ENCODE assay signal across 29 cellular contexts in genomic region chr10:7744307-7744706, GRCh38. TPM values are rescaled to one million over a fixed set of nuclear protein-coding genes. Genes with fewer than 3 reads are reported as not detected.
"Had no signal": no experiment of that assay in that cellular context is flagged by ENCODE, and none has a peak within 500 bp of the region (broad histone marks: within the 10 kb centered on the region; RNA-seq: fewer than 3 reads in every experiment).

No MANE protein-coding gene starts in this region.

- H3K4me1 ChIP-seq: stomach, suprapubic skin, testis, thyroid gland, tibial artery, tibial nerve, transverse colon, upper lobe of left lung, upper lobe of right lung, uterus, vagina had no signal

- ATAC-seq: stimulated activated effector memory CD8-positive, alpha-beta T cell treated with anti-CD3 and anti-CD28 coated beads, Interleukin-12 subunit alpha, Interleukin-12 subunit beta, amount 100 ng/mL, for 72 hours; stimulated activated memory B cell treated with anti-CD40 and anti-IgM and Interleukin-4, amounts not matched to agents 10 μg/mL and 1 μg/mL and 100 μg/mL, for 72 hours; stimulated activated naive B cell treated with anti-CD40 and anti-IgM and Interleukin-4, amounts not matched to agents 10 μg/mL and 1 μg/mL and 100 μg/mL, for 72 hours; stimulated activated naive CD8-positive, alpha-beta T cell treated with anti-CD3 and anti-CD28 coated beads, Interleukin-15, amount 100 ng/mL, for 72 hours; stimulated activated naive CD8-positive, alpha-beta T cell treated with anti-CD3 and anti-CD28 coated beads, Interleukin-15, Interleukin-2, amounts not matched to agents 100 U/mL and 50 U/mL, for 24 hours; upper lobe of right lung had no signal

- H3K27me3 ChIP-seq: stomach, suprapubic skin, testis, thyroid gland, tibial artery, tibial nerve, transverse colon, upper lobe of left lung, upper lobe of right lung, uterus, vagina had no signal

- H3K27ac ChIP-seq: stomach, suprapubic skin, testis, thoracic aorta, thyroid gland, tibial artery, tibial nerve, transverse colon, upper lobe of left lung, upper lobe of right lung, uterus, vagina had no signal

- H3K4me3 ChIP-seq: stomach, suprapubic skin, testis, thoracic aorta, thyroid gland, tibial artery, tibial nerve, transverse colon, upper lobe of left lung, upper lobe of right lung, uterus, vagina had no signal

- H3K36me3 ChIP-seq: stomach, suprapubic skin, thoracic aorta, thyroid gland, tibial artery, tibial nerve, transverse colon, upper lobe of left lung, upper lobe of right lung, uterus, vagina had no signal

- DNase-seq: stimulated activated CD4-positive, alpha-beta T cell treated with anti-CD3 and anti-CD28 coated beads, Interleukin-2, amount 100 ng/mL, for 48 hours; stimulated activated CD4-positive, alpha-beta T cell treated with anti-CD3 and anti-CD28 coated beads, Interleukin-4, amount 100 ng/mL, for 1 hour; stimulated activated CD4-positive, alpha-beta T cell treated with anti-CD3 and anti-CD28 coated beads, Interleukin-4, amount 100 ng/mL, for 24 hours; stimulated activated CD4-positive, alpha-beta T cell treated with anti-CD3 and anti-CD28 coated beads, Interleukin-4, amount 100 ng/mL, for 4 hours; stimulated activated CD8-positive, alpha-beta memory T cell treated with anti-CD3 and anti-CD28 coated beads, Interleukin-4, amount 100 ng/mL, for 48 hours; stimulated activated naive B cell treated with anti-CD40 and anti-IgM and Interleukin-4, amounts not matched to agents 10 μg/mL and 1 μg/mL and 100 μg/mL, for 72 hours; stimulated activated naive CD4-positive, alpha-beta T cell; stimulated activated naive CD4-positive, alpha-beta T cell treated with Interleukin-2 at 50 U/mL for 16 hours; stimulated activated naive CD8-positive, alpha-beta T cell treated with anti-CD3 and anti-CD28 coated beads, Interleukin-15, amount 100 ng/mL, for 72 hours; stimulated activated naive CD8-positive, alpha-beta T cell treated with anti-CD3 and anti-CD28 coated beads, Interleukin-15, Interleukin-2, amounts not matched to agents 100 U/mL and 50 U/mL, for 24 hours; stomach; substantia nigra; testis; thyroid gland; tibial artery; transverse colon; trophoblast cell; upper lobe of left lung; upper lobe of right lung; uterus had no signal

- H3K9me3 ChIP-seq: stomach, suprapubic skin, testis, thoracic aorta, thyroid gland, tibial artery, tibial nerve, transverse colon, upper lobe of left lung, upper lobe of right lung, uterus, vagina had no signal

- FAIRE-seq: urothelium cell line had no signal

RNA-seq across cellular contexts. Expression of gene ITIH2, which starts 41.2 kb away (rescaled TPM):
- total RNA-seq: subcutaneous adipose tissue, thoracic aorta, thyroid gland, tibial nerve, transverse colon, ureter, vagina had no signal
